ENCODE assay signal across 21 cellular contexts in genomic region chr1:114379358-114379757, GRCh38.
DNase-seq lines count a peak whose midpoint lies in the region; ATAC-seq, FAIRE-seq and TF ChIP-seq lines count a peak whose summit lies in the region.
"Had no signal": no experiment of that assay in that cellular context is flagged by ENCODE, and none has a peak within 500 bp of the region (broad histone marks: within the 10 kb centered on the region; RNA-seq: fewer than 3 reads in every experiment).

No MANE protein-coding gene starts in this region.

- H2BK15ac ChIP-seq in IMR-90 (ENCODE audit: low read depth, low read length) (no peak overlapping the region), mesendoderm (replicated peaks; ENCODE audit: low read depth) (no peak overlapping the region)

- no peak overlapping the region for H4K8ac ChIP-seq in IMR-90 (ENCODE audit: low read depth in 2 of 2, low read length in 2 of 2)
- no peak overlapping the region for H4K8ac ChIP-seq in mesendoderm (ENCODE audit: low read depth, low read length)

- intact Hi-C loops in IMR-90 (cut with micrococcal nuclease) (no loop called here), K562 (cut with micrococcal nuclease) (no loop called here)

- H3K27ac ChIP-seq in IMR-90 (ENCODE audit: insufficient read depth, low read length) (no peak overlapping the region), K562 (ENCODE audit: extremely low read depth, low read depth, low read length) (no peak overlapping the region), mesendoderm (ENCODE audit: low read depth, low read length) (no peak overlapping the region)
- H3K27ac ChIP-seq: 22Rv1; A549; BLaER1 treated with 17β-estradiol and CSF1 and Interleukin-3, amounts not matched to agents 10 nM and 100 nM; C4-2B had no signal

- H3K56ac ChIP-seq in IMR-90 (ENCODE audit: extremely low read depth, insufficient read depth, low read length) (no peak overlapping the region), mesendoderm (ENCODE audit: low read length) (no peak overlapping the region)

- no peak for ATAC-seq in IMR-90 (ENCODE audit: low read depth)
- no peak for ATAC-seq in K562
- ATAC-seq in stimulated activated memory B cell treated with anti-CD40 and anti-IgM and Interleukin-4, amounts not matched to agents 10 μg/mL and 1 μg/mL and 100 μg/mL, for 72 hours, result no peak
- ATAC-seq: A549; CD8-positive, alpha-beta T cell had no signal

- no peak overlapping the region for H2AFZ ChIP-seq in IMR-90 (replicated peaks; ENCODE audit: low read length, poor library complexity)
- H2AFZ ChIP-seq in K562 (ENCODE audit: low read depth, low read length), result no peak overlapping the region

- no peak overlapping the region for H4K5ac ChIP-seq in IMR-90 (ENCODE audit: low read depth, low read length)
- H4K5ac ChIP-seq in mesendoderm (ENCODE audit: low read length), result no peak overlapping the region

- H3K9ac ChIP-seq in IMR-90 (ENCODE audit: low read depth, low read length) (no peak overlapping the region), K562 (ENCODE audit: insufficient read depth in 1 of 2, low read depth in 2 of 2, low read length in 2 of 2) (no peak overlapping the region), mesendoderm (ENCODE audit: low read length) (no peak overlapping the region)
- H3K9ac ChIP-seq: BLaER1 treated with 17β-estradiol and CSF1 and Interleukin-3, amounts not matched to agents 10 nM and 100 nM had no signal

- dilution Hi-C loops in IMR-90 (cut with HindIII; ENCODE audit: low sequenced_read_pairs, unreplicated experiment), result no loop called here

- no peak for FAIRE-seq in K562 (lab: Jason Lieb, UNC)
- FAIRE-seq: A549, D721Med, G401.6, GM12891, GM19239 had no signal

- H2BK5ac ChIP-seq in IMR-90 (ENCODE audit: low read depth, low read length, poor library complexity, severe bottlenecking), result no peak overlapping the region
- H2BK5ac ChIP-seq in mesendoderm (ENCODE audit: low read length), result no peak overlapping the region

- no peak overlapping the region for H3K4me3 ChIP-seq in IMR-90 (ENCODE audit: insufficient read depth, low read depth, low read length)
- H3K4me3 ChIP-seq in K562, result no peak overlapping the region
- H3K4me3 ChIP-seq in mesendoderm (ENCODE audit: low read length), result no peak overlapping the region
- H3K4me3 ChIP-seq: A549; BLaER1 treated with 17β-estradiol and CSF1 and Interleukin-3, amounts not matched to agents 10 nM and 100 nM had no signal

- H3K9me1 ChIP-seq in IMR-90 (ENCODE audit: insufficient read depth, low read length) (no peaks in the 10 kb centered on the region), K562 (ENCODE audit: control insufficient read depth, insufficient read depth, low read length) (no peaks in the 10 kb centered on the region)

- no peak overlapping the region for H3K27ac Mint-ChIP-seq in stimulated activated memory B cell treated with anti-CD40 and anti-IgM and Interleukin-4, amounts not matched to agents 10 μg/mL and 1 μg/mL and 100 μg/mL, for 72 hours
- H3K27ac Mint-ChIP-seq: B cell; CD4-positive, alpha-beta T cell; CD8-positive, alpha-beta T cell had no signal

- H3K36me3 Mint-ChIP-seq in stimulated activated memory B cell treated with anti-CD40 and anti-IgM and Interleukin-4, amounts not matched to agents 10 μg/mL and 1 μg/mL and 100 μg/mL, for 72 hours, result no peaks in the 10 kb centered on the region
- H3K36me3 Mint-ChIP-seq: CD8-positive, alpha-beta T cell had no signal

- H3K4me1 Mint-ChIP-seq in stimulated activated memory B cell treated with anti-CD40 and anti-IgM and Interleukin-4, amounts not matched to agents 10 μg/mL and 1 μg/mL and 100 μg/mL, for 72 hours, result no peaks in the 10 kb centered on the region
- H3K4me1 Mint-ChIP-seq: B cell had no signal

- H3K79me2 ChIP-seq in K562 (ENCODE audit: control insufficient read depth, insufficient read depth, low read length), result no peaks in the 10 kb centered on the region
- H3K79me2 ChIP-seq in mesendoderm (ENCODE audit: control insufficient read depth, insufficient read depth, low read length), result no peaks in the 10 kb centered on the region

- H3K23ac ChIP-seq in IMR-90 (ENCODE audit: low read depth, low read length) (no peak overlapping the region), mesendoderm (ENCODE audit: low read length) (no peak overlapping the region)

- H3K18ac ChIP-seq in IMR-90 (ENCODE audit: low read depth, low read length) (no peak overlapping the region), mesendoderm (ENCODE audit: low read length) (no peak overlapping the region)

- H3K9me3 Mint-ChIP-seq in stimulated activated memory B cell treated with anti-CD40 and anti-IgM and Interleukin-4, amounts not matched to agents 10 μg/mL and 1 μg/mL and 100 μg/mL, for 72 hours, result peaks cover 22% of the 10 kb centered on the region

- no peaks in the 10 kb centered on the region for H3K79me1 ChIP-seq in IMR-90 (ENCODE audit: low read depth in 1 of 2, low read length in 2 of 2)
- no peaks in the 10 kb centered on the region for H3K79me1 ChIP-seq in mesendoderm (ENCODE audit: low read length)

- no peaks in the 10 kb centered on the region for H4K20me1 ChIP-seq in IMR-90 (ENCODE audit: insufficient read depth, low read length)
- H4K20me1 ChIP-seq in K562 (replicated peaks; ENCODE audit: control insufficient read depth, insufficient read depth, low read length), result no peaks in the 10 kb centered on the region
- H4K20me1 ChIP-seq: BLaER1 treated with 17β-estradiol and CSF1 and Interleukin-3, amounts not matched to agents 10 nM and 100 nM had no signal

- peaks cover 2% of the 10 kb centered on the region; the same call in 1 of the 2 replicates for H3K9me3 ChIP-seq in IMR-90 (ENCODE audit: control insufficient read depth, insufficient read depth, low read length)
- peaks cover 12% of the 10 kb centered on the region for H3K9me3 ChIP-seq in K562 (replicated peaks; ENCODE audit: control insufficient read depth, insufficient read depth, low read depth, low read length)
- H3K9me3 ChIP-seq: Caco-2 had no signal

- BruUV-seq in IMR-90 (replicated peaks; lab: Mats Ljungman, UMichigan), result no TSS peak
- no TSS peak for BruUV-seq in K562 (replicated peaks; lab: Mats Ljungman, UMichigan)

- H3K36me3 ChIP-seq in IMR-90 (ENCODE audit: control insufficient read depth, insufficient read depth, low read length), result no peaks in the 10 kb centered on the region
- no peaks in the 10 kb centered on the region for H3K36me3 ChIP-seq in K562 (ENCODE audit: control insufficient read depth, insufficient read depth, low read length)
- H3K36me3 ChIP-seq in mesendoderm (ENCODE audit: control insufficient read depth, insufficient read depth, low read length), result no peaks in the 10 kb centered on the region

- H3K4ac ChIP-seq in IMR-90 (ENCODE audit: low read depth, low read length), result no peak overlapping the region
- peak overlapping the region; percentile 16 for H3K4ac ChIP-seq in mesendoderm (ENCODE audit: low read depth, low read length)

- DNase-seq in IMR-90 (no peak), K562 (ENCODE audit: extremely low read depth in 1 of 4, low spot score in 3 of 4) (no peak), mesendoderm (no peak), T1000 (lab: John Stamatoyannopoulos, UW) (no peak)
- DNase-seq: AML-193; Caco-2; Calu3; CD4-positive, alpha-beta T cell; CD8-positive, alpha-beta T cell; DMS79 treated with DMSO at 0.1 percent for 48 hours; GF-D8 had no signal

- TF ChIP-seq CTCF in IMR-90 (conservative IDR thresholded peaks at IDR 0.05; ENCODE audit: low read depth, low read length) (no peak), K562 (IDR thresholded peaks at IDR 0.05 in 2 of 3, conservative IDR thresholded peaks at IDR 0.05 in 1 of 3; ENCODE audit: insufficient read depth in 2 of 3, low read depth in 1 of 3, low read length in 3 of 3) (no peak)

- TF ChIP-seq EP300 in K562 (IDR thresholded peaks at IDR 0.05; ENCODE audit: low read length), result no peak

- POLR2A ChIA-PET in IMR-90 (lab: Charles Lee; ENCODE audit: unreplicated experiment), result no interaction called here
- POLR2A ChIA-PET in K562 (lab: Yijun Ruan, JAX), result interaction anchor here (1.0 to 3.1 kb wide), 2 partner anchors 9 kb away, joined by 6 to 14 read pairs; no protein-coding TSS in a partner anchor

- in situ Hi-C loops in IMR-90 (cut with MboI; ENCODE audit: low sequenced_read_pairs), result no loop called here
- in situ Hi-C loops in K562 (cut with MboI), result no loop called here

- TF ChIP-seq POLR2A in IMR-90 (IDR thresholded peaks at IDR 0.05; ENCODE audit: low read depth, low read length) (no peak), K562 (conservative IDR thresholded peaks at IDR 0.05) (no peak)

- H3K4me2 ChIP-seq in IMR-90 (ENCODE audit: low read depth, low read length), result no peak overlapping the region
- H3K4me2 ChIP-seq in K562 (ENCODE audit: insufficient read depth, low read length), result no peak overlapping the region
- no peak overlapping the region for H3K4me2 ChIP-seq in mesendoderm (ENCODE audit: low read length)
- H3K4me2 ChIP-seq: A549; BLaER1 treated with 17β-estradiol and CSF1 and Interleukin-3, amounts not matched to agents 10 nM and 100 nM had no signal

- H2AK5ac ChIP-seq in IMR-90 (ENCODE audit: low read depth, low read length) (no peak overlapping the region), mesendoderm (ENCODE audit: low read length) (no peak overlapping the region)

- no peaks in the 10 kb centered on the region for H3K27me3 Mint-ChIP-seq in stimulated activated memory B cell treated with anti-CD40 and anti-IgM and Interleukin-4, amounts not matched to agents 10 μg/mL and 1 μg/mL and 100 μg/mL, for 72 hours
- H3K27me3 Mint-ChIP-seq: B cell; CD4-positive, alpha-beta T cell had no signal

- CTCF ChIA-PET in IMR-90 (lab: Yijun Ruan, JAX) (interaction anchor here (0.6 to 0.7 kb wide), 5 partner anchors 24 to 732 kb away, joined by 3 to 5 read pairs (median 3); no protein-coding TSS in a partner anchor), K562 (lab: Yijun Ruan, JAX; ENCODE audit: low intra/inter-chr PET ratio) (interaction anchor here (0.6 kb wide), 1 partner anchor 573 kb away, joined by 3 read pairs; no protein-coding TSS in a partner anchor)

- no peak overlapping the region for H2BK120ac ChIP-seq in IMR-90 (ENCODE audit: low read depth, low read length)
- H2BK120ac ChIP-seq in mesendoderm (ENCODE audit: low read depth, low read length), result peak overlapping the region; percentile 23

- WGBS in IMR-90 (ENCODE audit: extremely low coverage in 2 of 2, insufficient read length in 1 of 2), 2 experiments, result no CpG with 5 or more reads among the region's 2 CpGs
- WGBS in K562 (ENCODE audit: insufficient coverage, low coverage, missing lambda C conversion rate), result 87% methylated on average over 2 of the region's 2 CpGs
- no CpG with 5 or more reads among the region's 2 CpGs for WGBS in mesendoderm (ENCODE audit: extremely low coverage, insufficient coverage, low lambda C conversion rate)

- H3K14ac ChIP-seq in IMR-90 (replicated peaks; ENCODE audit: low read depth, low read length), result no peak overlapping the region

- no peak overlapping the region for H2BK20ac ChIP-seq in IMR-90 (ENCODE audit: low read depth, low read length)

- H3K4me3 Mint-ChIP-seq in stimulated activated memory B cell treated with anti-CD40 and anti-IgM and Interleukin-4, amounts not matched to agents 10 μg/mL and 1 μg/mL and 100 μg/mL, for 72 hours, result no peak overlapping the region
- H3K4me3 Mint-ChIP-seq: B cell; CD4-positive, alpha-beta T cell; CD8-positive, alpha-beta T cell had no signal

- no peaks in the 10 kb centered on the region for H3K4me1 ChIP-seq in IMR-90 (ENCODE audit: control insufficient read depth, insufficient read depth, low read length)
- H3K4me1 ChIP-seq in K562 (replicated peaks in 1 of 2; ENCODE audit: control insufficient read depth in 2 of 2, insufficient read depth in 2 of 2, low read length in 2 of 2), result peaks cover 6 to 12% of the 10 kb centered on the region in 2 experiments; a peak in 4 of 5 replicates
- H3K4me1 ChIP-seq in mesendoderm (ENCODE audit: control insufficient read depth, low read depth, low read length), result no peaks in the 10 kb centered on the region
- H3K4me1 ChIP-seq: A549; BLaER1 treated with 17β-estradiol and CSF1 and Interleukin-3, amounts not matched to agents 10 nM and 100 nM; Caco-2 had no signal

- H4K91ac ChIP-seq in IMR-90 (ENCODE audit: insufficient read depth, low read depth, low read length), result no peak overlapping the region

- no peak overlapping the region for H2AK9ac ChIP-seq in IMR-90 (replicated peaks; ENCODE audit: low read depth, low read length, poor library complexity)

- H3K27me3 ChIP-seq in IMR-90 (ENCODE audit: control insufficient read depth, insufficient read depth, low read length) (no peaks in the 10 kb centered on the region), K562 (ENCODE audit: control insufficient read depth in 2 of 2, insufficient read depth in 2 of 2, low read length in 2 of 2) (no peaks in the 10 kb centered on the region; a peak in 1 of 5 replicates), mesendoderm (ENCODE audit: insufficient read depth, low read length, poor library complexity) (no peaks in the 10 kb centered on the region)
- H3K27me3 ChIP-seq: BLaER1 treated with 17β-estradiol and CSF1 and Interleukin-3, amounts not matched to agents 10 nM and 100 nM had no signal

- TF ChIP-seq RAD21 in IMR-90 (IDR thresholded peaks at IDR 0.05; ENCODE audit: low read length) (no peak), K562 (CRISPR knock-in tag; conservative IDR thresholded peaks at IDR 0.05 in 1 of 2, IDR thresholded peaks at IDR 0.05 in 1 of 2) (no peak)
